ENCODE assay signal across 8 cellular contexts in genomic region chr22:25267567-25267966, GRCh38. TPM values are rescaled to one million over a fixed set of nuclear protein-coding genes. Genes with fewer than 3 reads are reported as not detected.
"Had no signal": no experiment of that assay in that cellular context is flagged by ENCODE, and none has a peak within 500 bp of the region (broad histone marks: within the 10 kb centered on the region; RNA-seq: fewer than 3 reads in every experiment).

No MANE protein-coding gene starts in this region.

RNA-seq across cellular contexts. Expression of gene CRYBB2, which starts 48.1 kb away (rescaled TPM):
- total RNA-seq: LHCN-M2; NCI-H460; OCI-LY7; Right ventricle myocardium inferior; RPMI7951; SK-MEL-5; T-cell; T-helper 1 cell treated with Interleukin-12 subunit alpha and Interleukin-12 subunit beta and Interleukin-4 antibody, amounts not matched to agents 30 ng/mL and 1 ng/mL, for 36 hours had no signal
